12 cellular contexts compared by ENCODE assay signal in the genomic region with DNA sequence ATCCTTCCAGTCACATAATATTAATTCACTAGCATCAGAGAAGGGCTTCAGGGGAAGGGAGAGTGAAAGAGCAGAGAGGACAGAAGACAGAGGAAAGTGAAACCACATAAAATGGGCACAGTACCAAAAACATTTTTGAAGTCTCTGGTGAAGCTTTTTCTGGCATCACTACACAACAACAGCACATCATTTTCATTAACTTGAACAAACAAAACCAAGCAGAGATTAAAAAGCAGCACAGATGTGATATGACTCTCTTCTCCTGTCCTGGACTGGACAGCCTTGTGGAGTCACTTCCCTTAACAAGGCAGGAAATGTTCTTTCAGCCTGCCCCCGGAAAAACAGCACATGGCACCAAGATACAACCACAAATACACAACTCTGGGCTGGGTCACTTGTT.
DNase-seq lines count a peak whose midpoint lies in the region; ATAC-seq and TF ChIP-seq lines count a peak whose summit lies in the region.
"Had no signal": no experiment of that assay in that cellular context is flagged by ENCODE, and none has a peak within 500 bp of the region (broad histone marks: within the 10 kb centered on the region; RNA-seq: fewer than 3 reads in every experiment).

No MANE protein-coding gene starts in this region.

- intact Hi-C loops in gastrocnemius medialis (cut with DNase I; ENCODE audit: low total_unique reads) (no loop called here), transverse colon (cut with DNase I; ENCODE audit: low total_unique reads) (loop anchor here (5.0 kb wide), 1 partner anchor 1208 kb away; no protein-coding TSS in a partner anchor)

- ATAC-seq in SK-N-SH treated with all-trans-retinoic acid at 6 μM for 48 hours (peak; percentile 84), gastrocnemius medialis (peak; percentile 42 to 65), GM21717 (IDR thresholded peaks at IDR 0.05; ENCODE audit: unreplicated experiment) (no peak), GM21367 (IDR thresholded peaks at IDR 0.05; ENCODE audit: unreplicated experiment) (no peak)

- H3K27ac ChIP-seq in gastrocnemius medialis (peak overlapping the region in 1 of 4 donors; percentile 41), transverse colon (no peak overlapping the region)
- H3K27ac ChIP-seq: neutrophil, thoracic aorta had no signal

- WGBS in transverse colon (ENCODE audit: low coverage in 1 of 2), 2 donors, result 41 to 57% methylated on average over 1 of the region's 1 CpG

- TF ChIP-seq POLR2A in gastrocnemius medialis (IDR thresholded peaks at IDR 0.05) (no peak), transverse colon (IDR thresholded peaks at IDR 0.05) (no peak)

- TF ChIP-seq CTCF in gastrocnemius medialis (IDR thresholded peaks at IDR 0.05 in 4 of 5, conservative IDR thresholded peaks at IDR 0.05 in 1 of 5) (no peak), transverse colon (IDR thresholded peaks at IDR 0.05) (no peak)

- H3K36me3 ChIP-seq in gastrocnemius medialis, result no peaks in the 10 kb centered on the region
- H3K36me3 ChIP-seq in transverse colon, result no peaks in the 10 kb centered on the region
- H3K36me3 ChIP-seq: neutrophil, thoracic aorta had no signal

- H3K27me3 ChIP-seq in gastrocnemius medialis, result no peaks in the 10 kb centered on the region
- no peaks in the 10 kb centered on the region for H3K27me3 ChIP-seq in transverse colon
- H3K27me3 ChIP-seq: neutrophil had no signal

- H3K9me3 ChIP-seq in gastrocnemius medialis (no peaks in the 10 kb centered on the region), transverse colon (no peaks in the 10 kb centered on the region)
- H3K9me3 ChIP-seq: neutrophil, thoracic aorta had no signal

- in situ Hi-C loops in gastrocnemius medialis (cut with MboI; ENCODE audit: low sequenced_read_pairs in 4 of 4) (no loop called here), transverse colon (cut with MboI; ENCODE audit: low pct_ligation_motif_present in 1 of 4, low pct_unique_long_range_greater_than_20kb in 1 of 4, low sequenced_read_pairs in 3 of 4) (no loop called here)

- peak; percentile 56 for DNase-seq in H4 (ENCODE audit: low spot score)
- peak; percentile 87 for DNase-seq in fibroblast of the conjunctiva (ENCODE audit: low read depth)
- DNase-seq in gastrocnemius medialis, result no peak
- no peak for DNase-seq in activated CD8-positive, alpha-beta memory T cell treated with anti-CD3 and anti-CD28 coated beads, Interleukin-2, amount 50 U/mL, for 48 hours
- DNase-seq in transverse colon, result no peak
- DNase-seq: activated B cell treated with CpG ODN at 0.5 μM for 24 hours, DMS79 had no signal

- H3K4me3 ChIP-seq in gastrocnemius medialis (no peak overlapping the region), transverse colon (no peak overlapping the region)
- H3K4me3 ChIP-seq: thoracic aorta had no signal

- no peak for TF ChIP-seq EP300 in transverse colon (IDR thresholded peaks at IDR 0.05; ENCODE audit: low read depth)

- peaks cover 0 to 2% of the 10 kb centered on the region in 2 donors for H3K4me1 ChIP-seq in gastrocnemius medialis
- H3K4me1 ChIP-seq in transverse colon, result peaks cover 0 to 18% (median 9%) of the 10 kb centered on the region in 4 donors

TF ChIP-seq in SK-N-SH treated with all-trans-retinoic acid at 6 μM for 48 hours, 23 proteins besides CTCF, POLR2A, EP300 and RAD21:
- TF ChIP-seq RARB (CRISPR knock-in tag; IDR thresholded peaks at IDR 0.05), result no peak
- TF ChIP-seq CSDC2 (CRISPR knock-in tag; IDR thresholded peaks at IDR 0.05), result 0 out of 2 replicates have a peak, but pooled peaks have one; percentile 22

Comparison
In these comparisons a context has a peak if more than half of its experiments do, and no peak if none do; other contexts are left out.
1. DNase-seq: peak in H4 (single experiment) and fibroblast of the conjunctiva (single experiment); none in gastrocnemius medialis (0 of 2), activated CD8-positive, alpha-beta memory T cell treated with anti-CD3 and anti-CD28 coated beads, Interleukin-2, amount 50 U/mL, for 48 hours (single experiment) and transverse colon (single experiment).
2. ATAC-seq: peak in SK-N-SH treated with all-trans-retinoic acid at 6 μM for 48 hours (single experiment) and gastrocnemius medialis (2 of 2); none in GM21717 (single experiment) and GM21367 (single experiment).